Comparison of ENCODE assay signal across 1 cellular context in genomic region chr3:50088725-50089602, GRCh38.
A peak's percentile ranks its signal among the peaks of the same experiment; 100 is the strongest.
TF ChIP-seq lines count a peak whose summit lies in the region.

Gene RBM5 (plus strand): TSS chr3:50088919. CDS start chr3:50090435, 1,516 bp downstream.

TF ChIP-seq in HepG2, 621 proteins besides CTCF, POLR2A, EP300 and RAD21 (continued from another document and continues in another):
- TF ChIP-seq RERE (CRISPR knock-in tag; IDR thresholded peaks at IDR 0.05; ENCODE audit: low read depth) = no peak
- TF ChIP-seq PCBP2 (optimal IDR thresholded peaks at IDR 0.05; ENCODE audit: low read depth, low read length, poor library complexity, severe bottlenecking) = no peak
- TF ChIP-seq KAT2B (IDR thresholded peaks at IDR 0.05; ENCODE audit: borderline replicate concordance, low read depth, low read length) = no peak
- TF ChIP-seq FOXJ3 (CRISPR knock-in tag; IDR thresholded peaks at IDR 0.05; ENCODE audit: borderline replicate concordance) = no peak
- peak; percentile 22; the same call in 1 of the 2 replicates for TF ChIP-seq ZNF543 (CRISPR knock-in tag; IDR thresholded peaks at IDR 0.05)
- no peak for TF ChIP-seq ZNF431 (CRISPR knock-in tag; IDR thresholded peaks at IDR 0.05; ENCODE audit: borderline replicate concordance, low read depth)
- TF ChIP-seq AHR (CRISPR knock-in tag; IDR thresholded peaks at IDR 0.05) = peak; percentile 34
- no peak for TF ChIP-seq TP53 (CRISPR knock-in tag; conservative IDR thresholded peaks at IDR 0.05)
- TF ChIP-seq SMARCC2 (IDR thresholded peaks at IDR 0.05) = no peak
- TF ChIP-seq ZNF567 (CRISPR knock-in tag; IDR thresholded peaks at IDR 0.05; ENCODE audit: borderline replicate concordance) = peak; percentile 86; the same call in 1 of the 2 replicates
- no peak for TF ChIP-seq CSRNP2 (CRISPR knock-in tag; conservative IDR thresholded peaks at IDR 0.05; ENCODE audit: low read depth)
- no peak for TF ChIP-seq ZNF562 (CRISPR knock-in tag; IDR thresholded peaks at IDR 0.05; ENCODE audit: borderline replicate concordance)
- TF ChIP-seq NCOA1 (CRISPR knock-in tag; IDR thresholded peaks at IDR 0.05) = 0 out of 2 replicates have a peak, but pooled peaks have one; percentile 44
- no peak for TF ChIP-seq THYN1 (CRISPR knock-in tag; IDR thresholded peaks at IDR 0.05; ENCODE audit: borderline replicate concordance, low read depth)
- no peak for TF ChIP-seq SKIL (CRISPR knock-in tag; IDR thresholded peaks at IDR 0.05; ENCODE audit: borderline replicate concordance)
- TF ChIP-seq ZNF564 (CRISPR knock-in tag; IDR thresholded peaks at IDR 0.05) = no peak
- no peak for TF ChIP-seq CREBL2 (CRISPR knock-in tag; IDR thresholded peaks at IDR 0.05; ENCODE audit: borderline replicate concordance)
- TF ChIP-seq TEAD3 (CRISPR knock-in tag; optimal IDR thresholded peaks at IDR 0.05; ENCODE audit: borderline replicate concordance) = peak; percentile 34
- TF ChIP-seq HNRNPH1 (optimal IDR thresholded peaks at IDR 0.05; ENCODE audit: low read depth, low read length) = no peak
- TF ChIP-seq ZBTB33 (CRISPR knock-in tag; IDR thresholded peaks at IDR 0.05) = no peak
- TF ChIP-seq ZBTB20 (CRISPR knock-in tag; IDR thresholded peaks at IDR 0.05; ENCODE audit: borderline replicate concordance, low read depth) = no peak
- TF ChIP-seq HDAC2 (CRISPR knock-in tag; IDR thresholded peaks at IDR 0.05) = peak; percentile 28; the same call in 1 of the 2 replicates
- TF ChIP-seq IRF9 (CRISPR knock-in tag; IDR thresholded peaks at IDR 0.05; ENCODE audit: borderline replicate concordance) = no peak; the same call in 1 of the 2 replicates
- TF ChIP-seq LRRFIP1 (CRISPR knock-in tag; conservative IDR thresholded peaks at IDR 0.05) = no peak
- 0 out of 2 replicates have a peak, but pooled peaks have one; percentile 23 for TF ChIP-seq ZNF274 (CRISPR knock-in tag; IDR thresholded peaks at IDR 0.05)
- peak; percentile 20; the same call in 1 of the 2 replicates for TF ChIP-seq ZNF772 (CRISPR knock-in tag; IDR thresholded peaks at IDR 0.05)
- no peak for TF ChIP-seq ARNTL (CRISPR knock-in tag; IDR thresholded peaks at IDR 0.05)
- no peak for TF ChIP-seq ZFP36 (IDR thresholded peaks at IDR 0.05; ENCODE audit: borderline replicate concordance, low read depth, low read length, partially characterized antibody)
- no peak for TF ChIP-seq ZFP82 (CRISPR knock-in tag; IDR thresholded peaks at IDR 0.05; ENCODE audit: borderline replicate concordance)
- TF ChIP-seq CENPBD1 (CRISPR knock-in tag; IDR thresholded peaks at IDR 0.05; ENCODE audit: borderline replicate concordance, low read depth) = no peak
- no peak for TF ChIP-seq BCLAF1 (IDR thresholded peaks at IDR 0.05)
- no peak for TF ChIP-seq E2F2 (CRISPR knock-in tag; IDR thresholded peaks at IDR 0.05; ENCODE audit: borderline replicate concordance)
- peak; percentile 61; the same call in 1 of the 2 replicates for TF ChIP-seq FOXC1 (CRISPR knock-in tag; IDR thresholded peaks at IDR 0.05; ENCODE audit: borderline replicate concordance)
